In genomic region chr11:2778630-2779498, GRCh38 we compare ENCODE assay signal across 1 cellular context.
TF ChIP-seq lines count a peak whose summit lies in the region.

No MANE protein-coding gene starts in this region.

TF ChIP-seq in K562, 482 proteins besides CTCF, POLR2A, EP300 and RAD21 (continued from another document and continues in another):
- TF ChIP-seq, protein P1, sequence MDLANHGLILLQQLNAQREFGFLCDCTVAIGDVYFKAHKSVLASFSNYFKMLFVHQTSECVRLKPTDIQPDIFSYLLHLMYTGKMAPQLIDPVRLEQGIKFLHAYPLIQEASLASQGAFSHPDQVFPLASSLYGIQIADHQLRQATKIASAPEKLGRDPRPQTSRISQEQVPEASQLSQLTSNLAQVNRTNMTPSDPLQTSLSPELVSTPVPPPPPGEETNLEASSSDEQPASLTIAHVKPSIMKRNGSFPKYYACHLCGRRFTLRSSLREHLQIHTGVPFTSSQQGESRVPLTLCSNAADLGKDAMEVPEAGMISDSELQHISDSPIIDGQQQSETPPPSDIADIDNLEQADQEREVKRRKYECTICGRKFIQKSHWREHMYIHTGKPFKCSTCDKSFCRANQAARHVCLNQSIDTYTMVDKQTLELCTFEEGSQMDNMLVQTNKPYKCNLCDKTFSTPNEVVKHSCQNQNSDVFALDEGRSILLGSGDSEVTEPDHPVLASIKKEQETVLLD (IDR thresholded peaks at IDR 0.05) = no peak
- no peak for TF ChIP-seq TCFL5 (CRISPR knock-in tag; conservative IDR thresholded peaks at IDR 0.05)
- peak; percentile 90 for TF ChIP-seq CTBP1 (IDR thresholded peaks at IDR 0.05; ENCODE audit: borderline replicate concordance)
- TF ChIP-seq, protein P2, sequence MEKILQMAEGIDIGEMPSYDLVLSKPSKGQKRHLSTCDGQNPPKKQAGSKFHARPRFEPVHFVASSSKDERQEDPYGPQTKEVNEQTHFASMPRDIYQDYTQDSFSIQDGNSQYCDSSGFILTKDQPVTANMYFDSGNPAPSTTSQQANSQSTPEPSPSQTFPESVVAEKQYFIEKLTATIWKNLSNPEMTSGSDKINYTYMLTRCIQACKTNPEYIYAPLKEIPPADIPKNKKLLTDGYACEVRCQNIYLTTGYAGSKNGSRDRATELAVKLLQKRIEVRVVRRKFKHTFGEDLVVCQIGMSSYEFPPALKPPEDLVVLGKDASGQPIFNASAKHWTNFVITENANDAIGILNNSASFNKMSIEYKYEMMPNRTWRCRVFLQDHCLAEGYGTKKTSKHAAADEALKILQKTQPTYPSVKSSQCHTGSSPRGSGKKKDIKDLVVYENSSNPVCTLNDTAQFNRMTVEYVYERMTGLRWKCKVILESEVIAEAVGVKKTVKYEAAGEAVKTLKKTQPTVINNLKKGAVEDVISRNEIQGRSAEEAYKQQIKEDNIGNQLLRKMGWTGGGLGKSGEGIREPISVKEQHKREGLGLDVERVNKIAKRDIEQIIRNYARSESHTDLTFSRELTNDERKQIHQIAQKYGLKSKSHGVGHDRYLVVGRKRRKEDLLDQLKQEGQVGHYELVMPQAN (IDR thresholded peaks at IDR 0.05; ENCODE audit: borderline replicate concordance) = no peak
- TF ChIP-seq, protein P3, sequence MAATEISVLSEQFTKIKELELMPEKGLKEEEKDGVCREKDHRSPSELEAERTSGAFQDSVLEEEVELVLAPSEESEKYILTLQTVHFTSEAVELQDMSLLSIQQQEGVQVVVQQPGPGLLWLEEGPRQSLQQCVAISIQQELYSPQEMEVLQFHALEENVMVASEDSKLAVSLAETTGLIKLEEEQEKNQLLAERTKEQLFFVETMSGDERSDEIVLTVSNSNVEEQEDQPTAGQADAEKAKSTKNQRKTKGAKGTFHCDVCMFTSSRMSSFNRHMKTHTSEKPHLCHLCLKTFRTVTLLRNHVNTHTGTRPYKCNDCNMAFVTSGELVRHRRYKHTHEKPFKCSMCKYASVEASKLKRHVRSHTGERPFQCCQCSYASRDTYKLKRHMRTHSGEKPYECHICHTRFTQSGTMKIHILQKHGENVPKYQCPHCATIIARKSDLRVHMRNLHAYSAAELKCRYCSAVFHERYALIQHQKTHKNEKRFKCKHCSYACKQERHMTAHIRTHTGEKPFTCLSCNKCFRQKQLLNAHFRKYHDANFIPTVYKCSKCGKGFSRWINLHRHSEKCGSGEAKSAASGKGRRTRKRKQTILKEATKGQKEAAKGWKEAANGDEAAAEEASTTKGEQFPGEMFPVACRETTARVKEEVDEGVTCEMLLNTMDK (IDR thresholded peaks at IDR 0.05; ENCODE audit: borderline replicate concordance, insufficient read depth, low read depth, low read length, poor library complexity, severe bottlenecking) = no peak
- TF ChIP-seq SP2 (IDR thresholded peaks at IDR 0.05; ENCODE audit: extremely low read depth, low read depth, low read length, poor library complexity, severe bottlenecking) = no peak
- TF ChIP-seq CAMTA2 (CRISPR knock-in tag; conservative IDR thresholded peaks at IDR 0.05) = 0 out of 2 replicates have a peak, but pooled peaks have one; percentile 43
- TF ChIP-seq ZSCAN32 (CRISPR knock-in tag; IDR thresholded peaks at IDR 0.05) = no peak
- no peak for TF ChIP-seq RHOXF2B (CRISPR knock-in tag; conservative IDR thresholded peaks at IDR 0.05)
- TF ChIP-seq ZNF561 (CRISPR knock-in tag; conservative IDR thresholded peaks at IDR 0.05) = no peak
- TF ChIP-seq, protein P4, sequence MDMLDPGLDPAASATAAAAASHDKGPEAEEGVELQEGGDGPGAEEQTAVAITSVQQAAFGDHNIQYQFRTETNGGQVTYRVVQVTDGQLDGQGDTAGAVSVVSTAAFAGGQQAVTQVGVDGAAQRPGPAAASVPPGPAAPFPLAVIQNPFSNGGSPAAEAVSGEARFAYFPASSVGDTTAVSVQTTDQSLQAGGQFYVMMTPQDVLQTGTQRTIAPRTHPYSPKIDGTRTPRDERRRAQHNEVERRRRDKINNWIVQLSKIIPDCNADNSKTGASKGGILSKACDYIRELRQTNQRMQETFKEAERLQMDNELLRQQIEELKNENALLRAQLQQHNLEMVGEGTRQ (CRISPR knock-in tag; IDR thresholded peaks at IDR 0.05) = no peak
- TF ChIP-seq, protein P5, sequence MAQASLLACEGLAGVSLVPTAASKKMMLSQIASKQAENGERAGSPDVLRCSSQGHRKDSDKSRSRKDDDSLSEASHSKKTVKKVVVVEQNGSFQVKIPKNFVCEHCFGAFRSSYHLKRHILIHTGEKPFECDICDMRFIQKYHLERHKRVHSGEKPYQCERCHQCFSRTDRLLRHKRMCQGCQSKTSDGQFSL (CRISPR knock-in tag; IDR thresholded peaks at IDR 0.05) = no peak
- TF ChIP-seq, protein P5 (tag; IDR thresholded peaks at IDR 0.05) = no peak
- TF ChIP-seq ZNF785 (CRISPR knock-in tag; IDR thresholded peaks at IDR 0.05) = no peak
- TF ChIP-seq ZNF695 (CRISPR knock-in tag; IDR thresholded peaks at IDR 0.05) = no peak; the same call in 1 of the 2 replicates
- TF ChIP-seq RBM14 (IDR thresholded peaks at IDR 0.05; ENCODE audit: borderline replicate concordance, insufficient read depth, low read depth, low read length) = no peak
- TF ChIP-seq, protein P6, sequence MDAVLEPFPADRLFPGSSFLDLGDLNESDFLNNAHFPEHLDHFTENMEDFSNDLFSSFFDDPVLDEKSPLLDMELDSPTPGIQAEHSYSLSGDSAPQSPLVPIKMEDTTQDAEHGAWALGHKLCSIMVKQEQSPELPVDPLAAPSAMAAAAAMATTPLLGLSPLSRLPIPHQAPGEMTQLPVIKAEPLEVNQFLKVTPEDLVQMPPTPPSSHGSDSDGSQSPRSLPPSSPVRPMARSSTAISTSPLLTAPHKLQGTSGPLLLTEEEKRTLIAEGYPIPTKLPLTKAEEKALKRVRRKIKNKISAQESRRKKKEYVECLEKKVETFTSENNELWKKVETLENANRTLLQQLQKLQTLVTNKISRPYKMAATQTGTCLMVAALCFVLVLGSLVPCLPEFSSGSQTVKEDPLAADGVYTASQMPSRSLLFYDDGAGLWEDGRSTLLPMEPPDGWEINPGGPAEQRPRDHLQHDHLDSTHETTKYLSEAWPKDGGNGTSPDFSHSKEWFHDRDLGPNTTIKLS (IDR thresholded peaks at IDR 0.05; ENCODE audit: borderline replicate concordance, low read depth) = no peak
- peak in 1 of 2 experiments; percentile 62; a peak in 2 of 4 replicates for TF ChIP-seq TRIM24 (IDR thresholded peaks at IDR 0.05)
- TF ChIP-seq TEAD1 (CRISPR knock-in tag; IDR thresholded peaks at IDR 0.05) = peak in 1 of 2 experiments; percentile 37; a peak in 1 of 4 replicates
- TF ChIP-seq SAFB (IDR thresholded peaks at IDR 0.05; ENCODE audit: borderline replicate concordance, low read depth, low read length) = no peak
- TF ChIP-seq BCOR (IDR thresholded peaks at IDR 0.05) = peak; percentile 72
- peak; percentile 46 for TF ChIP-seq MYC (IDR thresholded peaks at IDR 0.05; ENCODE audit: low read depth, low read length)
- no peak for TF ChIP-seq MYC (CRISPR knock-in tag; IDR thresholded peaks at IDR 0.05; ENCODE audit: borderline replicate concordance, low read depth)
- TF ChIP-seq, protein P7, sequence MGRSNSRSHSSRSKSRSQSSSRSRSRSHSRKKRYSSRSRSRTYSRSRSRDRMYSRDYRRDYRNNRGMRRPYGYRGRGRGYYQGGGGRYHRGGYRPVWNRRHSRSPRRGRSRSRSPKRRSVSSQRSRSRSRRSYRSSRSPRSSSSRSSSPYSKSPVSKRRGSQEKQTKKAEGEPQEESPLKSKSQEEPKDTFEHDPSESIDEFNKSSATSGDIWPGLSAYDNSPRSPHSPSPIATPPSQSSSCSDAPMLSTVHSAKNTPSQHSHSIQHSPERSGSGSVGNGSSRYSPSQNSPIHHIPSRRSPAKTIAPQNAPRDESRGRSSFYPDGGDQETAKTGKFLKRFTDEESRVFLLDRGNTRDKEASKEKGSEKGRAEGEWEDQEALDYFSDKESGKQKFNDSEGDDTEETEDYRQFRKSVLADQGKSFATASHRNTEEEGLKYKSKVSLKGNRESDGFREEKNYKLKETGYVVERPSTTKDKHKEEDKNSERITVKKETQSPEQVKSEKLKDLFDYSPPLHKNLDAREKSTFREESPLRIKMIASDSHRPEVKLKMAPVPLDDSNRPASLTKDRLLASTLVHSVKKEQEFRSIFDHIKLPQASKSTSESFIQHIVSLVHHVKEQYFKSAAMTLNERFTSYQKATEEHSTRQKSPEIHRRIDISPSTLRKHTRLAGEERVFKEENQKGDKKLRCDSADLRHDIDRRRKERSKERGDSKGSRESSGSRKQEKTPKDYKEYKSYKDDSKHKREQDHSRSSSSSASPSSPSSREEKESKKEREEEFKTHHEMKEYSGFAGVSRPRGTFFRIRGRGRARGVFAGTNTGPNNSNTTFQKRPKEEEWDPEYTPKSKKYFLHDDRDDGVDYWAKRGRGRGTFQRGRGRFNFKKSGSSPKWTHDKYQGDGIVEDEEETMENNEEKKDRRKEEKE (IDR thresholded peaks at IDR 0.05; ENCODE audit: borderline replicate concordance in 1 of 2, control insufficient read depth in 1 of 2, low read depth in 2 of 2, low read length in 1 of 2) = no peak
- no peak for TF ChIP-seq ZC3H4 (CRISPR knock-in tag; IDR thresholded peaks at IDR 0.05; ENCODE audit: borderline replicate concordance)
- TF ChIP-seq, protein P8, sequence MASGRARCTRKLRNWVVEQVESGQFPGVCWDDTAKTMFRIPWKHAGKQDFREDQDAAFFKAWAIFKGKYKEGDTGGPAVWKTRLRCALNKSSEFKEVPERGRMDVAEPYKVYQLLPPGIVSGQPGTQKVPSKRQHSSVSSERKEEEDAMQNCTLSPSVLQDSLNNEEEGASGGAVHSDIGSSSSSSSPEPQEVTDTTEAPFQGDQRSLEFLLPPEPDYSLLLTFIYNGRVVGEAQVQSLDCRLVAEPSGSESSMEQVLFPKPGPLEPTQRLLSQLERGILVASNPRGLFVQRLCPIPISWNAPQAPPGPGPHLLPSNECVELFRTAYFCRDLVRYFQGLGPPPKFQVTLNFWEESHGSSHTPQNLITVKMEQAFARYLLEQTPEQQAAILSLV (tag; IDR thresholded peaks at IDR 0.05) = peak; percentile 43; the same call in 1 of the 2 replicates
- peak; percentile 72; the same call in 1 of the 2 replicates for TF ChIP-seq JUND (IDR thresholded peaks at IDR 0.05; ENCODE audit: borderline replicate concordance, low read depth, low read length)
- TF ChIP-seq JUND (tag; IDR thresholded peaks at IDR 0.05; ENCODE audit: borderline replicate concordance, low read depth, low read length) = no peak; the same call in 2 of the 3 replicates
- TF ChIP-seq ZNF318 (IDR thresholded peaks at IDR 0.05; ENCODE audit: borderline replicate concordance in 1 of 2, low read depth in 1 of 2) = no peak
- peak; percentile 45 to 59 for TF ChIP-seq NRF1 (conservative IDR thresholded peaks at IDR 0.05 in 1 of 2, IDR thresholded peaks at IDR 0.05 in 1 of 2)
- no peak for TF ChIP-seq PRPF4 (IDR thresholded peaks at IDR 0.05; ENCODE audit: insufficient read depth, low read depth, low read length, poor library complexity, severe bottlenecking)
